ENCODE assay signal across 20 cellular contexts in genomic region chr14:106681161-106681955, GRCh38.
A peak's percentile ranks its signal among the peaks of the same experiment; 100 is the strongest.
DNase-seq lines count a peak whose midpoint lies in the region; ATAC-seq, FAIRE-seq and TF ChIP-seq lines count a peak whose summit lies in the region.
"Had no signal": no experiment of that assay in that cellular context is flagged by ENCODE, and none has a peak within 500 bp of the region (broad histone marks: within the 10 kb centered on the region; RNA-seq: fewer than 3 reads in every experiment).

No MANE protein-coding gene starts in this region.

- CTCF ChIA-PET in Panc1 (lab: Charles Lee) (no interaction called here), HepG2 (lab: Yijun Ruan, JAX; ENCODE audit: low intra/inter-chr PET ratio, low total read pairs) (no interaction called here)

- H3K4ac ChIP-seq in neuronal stem cell (ENCODE audit: low read length) = no peak overlapping the region

- H3K9ac ChIP-seq in HepG2 (ENCODE audit: insufficient read depth, low read depth, low read length) (no peak overlapping the region), neuronal stem cell (ENCODE audit: low read depth, low read length, poor library complexity) (no peak overlapping the region)
- H3K9ac ChIP-seq: parathyroid adenoma had no signal

- DNase-seq in COLO829 (ENCODE audit: low spot score) = peak; percentile 19
- no peak for DNase-seq in Panc1 (ENCODE audit: low read depth, low spot score)
- no peak for DNase-seq in HepG2 (ENCODE audit: low spot score)
- DNase-seq in H7 = no peak
- no peak for DNase-seq in OCI-M1 (lab: John Stamatoyannopoulos, UW)
- DNase-seq in neuronal stem cell (ENCODE audit: low spot score) = no peak
- DNase-seq: activated CD4-positive, alpha-beta T cell treated with anti-CD3 and anti-CD28 coated beads, Interleukin-2, amount 50 U/mL, for 4 hours; C1 segment of cervical spinal cord; EL; esophagus squamous epithelium; GOT3; kidney glomerular epithelial cell; midbrain; NCI-H1436; NCI-H446 treated with DMSO at 0.1 percent for 48 hours; RPMI8226 had no signal

- no peaks in the 10 kb centered on the region for H3K27me3 ChIP-seq in Panc1 (ENCODE audit: control insufficient read depth, insufficient read depth, low read length)
- no peaks in the 10 kb centered on the region for H3K27me3 ChIP-seq in HepG2 (ENCODE audit: control insufficient read depth in 1 of 2, insufficient read depth in 2 of 2, low read length in 2 of 2)
- no peaks in the 10 kb centered on the region for H3K27me3 ChIP-seq in H7 (ENCODE audit: control insufficient read depth, insufficient read depth, low read length)
- no peaks in the 10 kb centered on the region for H3K27me3 ChIP-seq in neuronal stem cell (ENCODE audit: control insufficient read depth in 3 of 3, insufficient read depth in 3 of 3, low read depth in 1 of 3, low read length in 3 of 3)

- ATAC-seq in Panc1 (no peak), HepG2 (peak; percentile 77)

- H4K20me1 ChIP-seq in HepG2 (ENCODE audit: insufficient read depth, low read length) = no peaks in the 10 kb centered on the region

- H2BK12ac ChIP-seq in neuronal stem cell (ENCODE audit: low read length) = no peak overlapping the region

- TF ChIP-seq CTCF in GM12875 (IDR thresholded peaks at IDR 0.05; ENCODE audit: borderline replicate concordance, insufficient read depth, low read depth, low read length) (peak; percentile 38; the same call in 1 of the 2 replicates), Panc1 (IDR thresholded peaks at IDR 0.05) (peak; percentile 32), HepG2 (CRISPR knock-in tag; IDR thresholded peaks at IDR 0.05) (0 out of 2 replicates have a peak, but pooled peaks have one; percentile 11)

- in situ Hi-C loops in Panc1 (cut with HindIII; ENCODE audit: low pct_unique_long_range_greater_than_20kb, low sequenced_read_pairs) = no loop called here
- in situ Hi-C loops in HepG2 (cut with HindIII; ENCODE audit: extremely low pct_ligation_motif_present, low pct_unique_long_range_greater_than_20kb) = no loop called here

- H4K91ac ChIP-seq in neuronal stem cell (ENCODE audit: low read depth, low read length, poor library complexity) = no peak overlapping the region

- H3K4me3 ChIP-seq in GM12875 (ENCODE audit: low read depth, low read length) = no peak overlapping the region
- H3K4me3 ChIP-seq in Panc1 (ENCODE audit: low read depth in 2 of 2, low read length in 2 of 2) = no peak overlapping the region
- H3K4me3 ChIP-seq in HepG2 (replicated peaks in 1 of 3; ENCODE audit: insufficient read depth in 1 of 3, low read depth in 2 of 3, low read length in 3 of 3) = no peak overlapping the region
- H3K4me3 ChIP-seq in H7 (ENCODE audit: insufficient read depth, low read depth, low read length) = no peak overlapping the region
- H3K4me3 ChIP-seq in neuronal stem cell (ENCODE audit: low read length in 2 of 2) = no peak overlapping the region
- H3K4me3 ChIP-seq: esophagus squamous epithelium, suprapubic skin had no signal

- TF ChIP-seq EP300 in HepG2 (IDR thresholded peaks at IDR 0.05; ENCODE audit: low read depth in 2 of 2, low read length in 2 of 2) (no peak), HepG2 (CRISPR knock-in tag; IDR thresholded peaks at IDR 0.05; ENCODE audit: borderline replicate concordance) (no peak)

- no peaks in the 10 kb centered on the region for H3K79me2 ChIP-seq in HepG2 (ENCODE audit: insufficient read depth, low read length)
- H3K79me2 ChIP-seq: parathyroid adenoma had no signal

- no peak for FAIRE-seq in HepG2 (lab: Jason Lieb, UNC)
- FAIRE-seq: astrocyte had no signal

- H2BK5ac ChIP-seq in neuronal stem cell (ENCODE audit: low read length) = no peak overlapping the region

- no peak overlapping the region for H2BK15ac ChIP-seq in neuronal stem cell (ENCODE audit: low read length)

- no peak overlapping the region for H4K8ac ChIP-seq in neuronal stem cell (ENCODE audit: low read depth, low read length)

- no peak overlapping the region for H2AK5ac ChIP-seq in neuronal stem cell (ENCODE audit: low read depth, low read length)

- no peak overlapping the region for H2BK120ac ChIP-seq in neuronal stem cell (ENCODE audit: low read depth, low read length)

- intact Hi-C loops in Panc1 (cut with micrococcal nuclease; ENCODE audit: unreplicated experiment) (no loop called here), HepG2 (cut with micrococcal nuclease; ENCODE audit: unreplicated experiment) (no loop called here)

- H2AFZ ChIP-seq in HepG2 (ENCODE audit: low read length) = no peak overlapping the region
- H2AFZ ChIP-seq in neuronal stem cell (ENCODE audit: low read length) = no peak overlapping the region
- H2AFZ ChIP-seq: parathyroid adenoma had no signal

- H3K9me3 ChIP-seq in Panc1 (ENCODE audit: control insufficient read depth, insufficient read depth, low read depth, low read length) = no peaks in the 10 kb centered on the region
- no peaks in the 10 kb centered on the region for H3K9me3 ChIP-seq in HepG2 (ENCODE audit: low read length)
- peaks cover 0 to 24% of the 10 kb centered on the region in 2 donors for H3K9me3 ChIP-seq in neuronal stem cell (replicated peaks in 1 of 2; ENCODE audit: control insufficient read depth in 2 of 2, insufficient read depth in 1 of 2, low read depth in 1 of 2, low read length in 2 of 2)
- H3K9me3 ChIP-seq: esophagus squamous epithelium, suprapubic skin had no signal

- BruUV-seq in Panc1 (replicated peaks; lab: Mats Ljungman, UMichigan) = no TSS peak
- no TSS peak for BruUV-seq in HepG2 (replicated peaks; lab: Mats Ljungman, UMichigan)

- H3K4me1 ChIP-seq in Panc1 (ENCODE audit: control insufficient read depth, insufficient read depth, low read length) (no peaks in the 10 kb centered on the region), HepG2 (ENCODE audit: insufficient read depth, low read length) (no peaks in the 10 kb centered on the region), neuronal stem cell (ENCODE audit: control insufficient read depth in 2 of 2, insufficient read depth in 1 of 2, low read depth in 1 of 2, low read length in 2 of 2) (no peaks in the 10 kb centered on the region)
- H3K4me1 ChIP-seq: esophagus squamous epithelium, parathyroid adenoma, suprapubic skin had no signal

- H3K4me2 ChIP-seq in HepG2 (ENCODE audit: low read depth, low read length) (no peak overlapping the region), neuronal stem cell (ENCODE audit: insufficient read depth, low read length, poor library complexity, severe bottlenecking) (no peak overlapping the region)

- H3K14ac ChIP-seq in neuronal stem cell (ENCODE audit: low read length) = no peak overlapping the region

- no peak overlapping the region for H3K27ac ChIP-seq in Panc1 (ENCODE audit: low read length)
- H3K27ac ChIP-seq in HepG2 (ENCODE audit: extremely low read length, insufficient read depth, low read length) = no peak overlapping the region
- no peak overlapping the region for H3K27ac ChIP-seq in neuronal stem cell (replicated peaks; ENCODE audit: low read length)
- H3K27ac ChIP-seq: esophagus squamous epithelium, parathyroid adenoma, suprapubic skin had no signal

- H3K79me1 ChIP-seq in neuronal stem cell (ENCODE audit: low read depth, low read length) = no peaks in the 10 kb centered on the region

- H3K18ac ChIP-seq in neuronal stem cell (ENCODE audit: low read length) = no peak overlapping the region

- H3K23ac ChIP-seq in neuronal stem cell (ENCODE audit: low read depth, low read length, poor library complexity) = no peak overlapping the region

- POLR2A ChIA-PET in Panc1 (lab: Charles Lee) = no interaction called here
- POLR2A ChIA-PET in HepG2 (lab: Yijun Ruan, JAX) = no interaction called here

- no peak for TF ChIP-seq RAD21 in HepG2 (CRISPR knock-in tag; IDR thresholded peaks at IDR 0.05)

- TF ChIP-seq POLR2A in HepG2 (IDR thresholded peaks at IDR 0.05; ENCODE audit: insufficient read depth in 1 of 2, low read depth in 2 of 2, low read length in 2 of 2) = no peak

- no peaks in the 10 kb centered on the region for H3K36me3 ChIP-seq in Panc1 (ENCODE audit: control insufficient read depth, insufficient read depth, low read length)
- no peaks in the 10 kb centered on the region for H3K36me3 ChIP-seq in HepG2 (replicated peaks in 1 of 2; ENCODE audit: control insufficient read depth in 1 of 2, insufficient read depth in 2 of 2, low read length in 2 of 2)
- no peaks in the 10 kb centered on the region for H3K36me3 ChIP-seq in H7 (replicated peaks; ENCODE audit: control insufficient read depth, insufficient read depth, low read length)
- no peaks in the 10 kb centered on the region for H3K36me3 ChIP-seq in neuronal stem cell (replicated peaks in 1 of 2; ENCODE audit: control insufficient read depth in 2 of 2, insufficient read depth in 2 of 2, low read length in 2 of 2)
- H3K36me3 ChIP-seq: esophagus squamous epithelium, suprapubic skin had no signal

- 45% methylated on average over 9 of the region's 10 CpGs for WGBS in HepG2 (ENCODE audit: low lambda C conversion rate)
- WGBS in neuronal stem cell (ENCODE audit: extremely low coverage in 2 of 2, insufficient read length in 2 of 2, insufficient replicate concordance in 1 of 2), 2 donors = no CpG with 5 or more reads among the region's 10 CpGs

TF ChIP-seq in HepG2, 621 proteins besides CTCF, POLR2A, EP300 and RAD21:
- TF ChIP-seq GTF2F1 (IDR thresholded peaks at IDR 0.05; ENCODE audit: low read length) (no peak), ZNF230 (CRISPR knock-in tag; IDR thresholded peaks at IDR 0.05) (no peak), USF2 (IDR thresholded peaks at IDR 0.05; ENCODE audit: low read depth, low read length) (no peak), USF2 (CRISPR knock-in tag; IDR thresholded peaks at IDR 0.05; ENCODE audit: borderline replicate concordance) (no peak), HMG20B (CRISPR knock-in tag; conservative IDR thresholded peaks at IDR 0.05) (no peak)
TF ChIP-seq in HepG2: peak in this region for 0.
